ENCODE assay signal across 9 cellular contexts in the genomic region with DNA sequence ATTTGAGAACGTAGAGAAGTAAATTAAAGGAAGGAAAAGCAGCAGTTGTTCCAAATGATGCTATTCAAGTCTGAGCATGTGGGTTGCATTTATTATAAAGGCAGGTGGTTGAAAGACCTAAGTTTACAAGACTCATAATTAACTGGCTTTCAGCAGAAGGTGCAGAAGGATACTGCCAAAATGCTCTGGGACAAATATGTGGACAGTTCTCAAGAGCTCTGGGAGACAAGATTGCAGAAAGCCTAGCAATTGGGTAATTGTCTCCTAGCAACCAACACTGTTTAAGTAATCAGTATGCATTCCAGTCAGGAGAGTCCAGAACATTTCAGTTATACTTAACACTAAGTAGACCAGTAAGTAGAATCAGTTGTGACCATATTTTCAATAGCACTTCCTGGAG.
DNase-seq lines count a peak whose midpoint lies in the region; ATAC-seq lines count a peak whose summit lies in the region.
"Had no signal": no experiment of that assay in that cellular context is flagged by ENCODE, and none has a peak within 500 bp of the region (broad histone marks: within the 10 kb centered on the region; RNA-seq: fewer than 3 reads in every experiment).

No MANE protein-coding gene starts in this region.

- peaks cover 4 to 12% of the 10 kb centered on the region in 2 donors for H3K4me1 ChIP-seq in aorta (ENCODE audit: control insufficient read depth in 1 of 2, insufficient read depth in 2 of 2, low read length in 2 of 2)

- H3K36me3 ChIP-seq in aorta (ENCODE audit: control insufficient read depth in 1 of 2, insufficient read depth in 2 of 2, low read length in 1 of 2), result peaks cover 0 to 2% of the 10 kb centered on the region in 2 donors

- H3K27me3 ChIP-seq in aorta (ENCODE audit: control insufficient read depth in 1 of 2, insufficient read depth in 2 of 2, low read length in 1 of 2), result no peaks in the 10 kb centered on the region

- peak; percentile 2 for DNase-seq in NCI-H748 (lab: John Stamatoyannopoulos, UW; ENCODE audit: unreplicated experiment)
- no peak for DNase-seq in NCI-H748 treated with DMSO at 0.1 percent for 48 hours (lab: John Stamatoyannopoulos, UW)
- peak; percentile 92 for DNase-seq in dedifferentiated amniotic fluid mesenchymal stem cell (ENCODE audit: extremely low spot score)
- DNase-seq in lung microvascular endothelial cell (ENCODE audit: low read depth in 2 of 2), result peak; percentile 55 to 94
- no peak for DNase-seq in aorta
- no peak for DNase-seq in NCI-H128 (lab: John Stamatoyannopoulos, UW; ENCODE audit: unreplicated experiment)
- DNase-seq in RPMI8226, result no peak
- no peak for DNase-seq in cerebellar nuclear complex (lab: John Stamatoyannopoulos, UW)
- DNase-seq: SHP77 treated with DMSO at 0.1 percent for 48 hours had no signal

- no peaks in the 10 kb centered on the region for H3K9me3 ChIP-seq in aorta (ENCODE audit: control insufficient read depth, low read length)

- peak overlapping the region in 1 of 2 donors; percentile 95 for H3K27ac ChIP-seq in aorta (ENCODE audit: low read depth in 1 of 2, low read length in 2 of 2)

- peak; percentile 90 for ATAC-seq in aorta (ENCODE audit: low FRiP score)

- intact Hi-C loops in aorta (cut with DNase I), result loop anchor here (5.0 to 10.0 kb wide), 5 partner anchors 59 to 699 kb away; a partner anchor contains a TSS

- no peak overlapping the region for H3K4me3 ChIP-seq in aorta (ENCODE audit: low read length in 2 of 2)

- 3 to 6% methylated on average over 1 of the region's 1 CpG for WGBS in aorta, 2 donors

Comparison
In these comparisons a context has a peak if more than half of its experiments do, and no peak if none do; other contexts are left out.
1. DNase-seq: peak in NCI-H748 (single experiment), dedifferentiated amniotic fluid mesenchymal stem cell (single experiment) and lung microvascular endothelial cell (2 of 2); none in NCI-H748 treated with DMSO at 0.1 percent for 48 hours (single experiment), aorta (0 of 2), NCI-H128 (single experiment), RPMI8226 (single experiment) and cerebellar nuclear complex (0 of 2).